Comparison of ENCODE assay signal across 10 cellular contexts in genomic region chr7:18638594-18639452, GRCh38.
DNase-seq lines count a peak whose midpoint lies in the region; ATAC-seq and TF ChIP-seq lines count a peak whose summit lies in the region.
"Had no signal": no experiment of that assay in that cellular context is flagged by ENCODE, and none has a peak within 500 bp of the region (broad histone marks: within the 10 kb centered on the region; RNA-seq: fewer than 3 reads in every experiment).

No MANE protein-coding gene starts in this region.

- no peak for TF ChIP-seq POLR2A in stomach (IDR thresholded peaks at IDR 0.05)

- BruUV-seq in Caco-2 (replicated peaks; lab: Mats Ljungman, UMichigan), result no TSS peak

- no peak for TF ChIP-seq EP300 in stomach (IDR thresholded peaks at IDR 0.05)

- no peak overlapping the region for H3K4me3 ChIP-seq in heart right ventricle
- H3K4me3 ChIP-seq in stomach, result no peak overlapping the region
- no peak overlapping the region for H3K4me3 ChIP-seq in Caco-2 (ENCODE audit: low read depth, low read length)
- H3K4me3 ChIP-seq: A549 had no signal

- CTCF ChIA-PET in Caco-2 (lab: Charles Lee), result no interaction called here

- H3K4me3 Mint-ChIP-seq in T-helper 2 cell treated with Interferon-gamma antibody and Interleukin-4, amounts not matched to agents 5 μg/mL and 100 μg/mL, for 36 hours, result no peak overlapping the region
- no peak overlapping the region for H3K4me3 Mint-ChIP-seq in Caco-2 (ENCODE audit: unreplicated experiment)

- H3K36me3 Mint-ChIP-seq in T-helper 2 cell treated with Interferon-gamma antibody and Interleukin-4, amounts not matched to agents 5 μg/mL and 100 μg/mL, for 36 hours (ENCODE audit: low read depth), result no peaks in the 10 kb centered on the region
- H3K36me3 Mint-ChIP-seq in Caco-2 (ENCODE audit: insufficient read depth, unreplicated experiment), result no peaks in the 10 kb centered on the region

- H3K36me3 ChIP-seq in heart right ventricle (peaks cover 0 to 35% (median 0%) of the 10 kb centered on the region in 9 donors), stomach (no peaks in the 10 kb centered on the region), Caco-2 (ENCODE audit: control insufficient read depth, insufficient read depth, low read length) (no peaks in the 10 kb centered on the region)

- intact Hi-C loops in heart right ventricle (cut with DNase I) (no loop called here), stomach (cut with DNase I; ENCODE audit: low total_unique reads) (no loop called here), Caco-2 (cut with micrococcal nuclease; ENCODE audit: unreplicated experiment) (no loop called here)

- peaks cover 2% of the 10 kb centered on the region for H3K4me1 Mint-ChIP-seq in T-helper 2 cell treated with Interferon-gamma antibody and Interleukin-4, amounts not matched to agents 5 μg/mL and 100 μg/mL, for 36 hours (ENCODE audit: low read depth)
- H3K4me1 Mint-ChIP-seq in Caco-2 (ENCODE audit: low read depth, unreplicated experiment), result no peaks in the 10 kb centered on the region

- POLR2A ChIA-PET in Caco-2 (lab: Charles Lee), result no interaction called here

- no peaks in the 10 kb centered on the region for H3K27me3 Mint-ChIP-seq in T-helper 2 cell treated with Interferon-gamma antibody and Interleukin-4, amounts not matched to agents 5 μg/mL and 100 μg/mL, for 36 hours (ENCODE audit: low read depth)
- no peaks in the 10 kb centered on the region for H3K27me3 Mint-ChIP-seq in Caco-2 (ENCODE audit: insufficient read depth, unreplicated experiment)

- no peak for DNase-seq in activated CD4-positive, CD25-positive, alpha-beta regulatory T cell (lab: John Stamatoyannopoulos, UW)
- DNase-seq in T-helper 2 cell treated with Interferon-gamma antibody and Interleukin-4, amounts not matched to agents 5 μg/mL and 100 μg/mL, for 36 hours (ENCODE audit: low spot score), result peak; percentile 50
- DNase-seq in heart right ventricle, result no peak
- DNase-seq in stomach, result no peak
- no peak for DNase-seq in Caco-2
- DNase-seq in NCI-H2029 (lab: John Stamatoyannopoulos, UW), result no peak
- DNase-seq: activated CD4-positive, alpha-beta T cell treated with anti-CD3 and anti-CD28 coated beads, Interleukin-2, amount 50 U/mL, for 48 hours had no signal

- peak overlapping the region in 2 of 10 donors; percentile 6 to 77 for H3K27ac ChIP-seq in heart right ventricle
- peak overlapping the region in 3 of 5 donors; percentile 48 to 74 (median 54) for H3K27ac ChIP-seq in stomach
- H3K27ac ChIP-seq: A549 had no signal

- H3K9me3 ChIP-seq in heart right ventricle (no peaks in the 10 kb centered on the region), stomach (no peaks in the 10 kb centered on the region), Caco-2 (no peaks in the 10 kb centered on the region)
- H3K9me3 ChIP-seq: A549 had no signal

- no peaks in the 10 kb centered on the region for H3K9me3 Mint-ChIP-seq in T-helper 2 cell treated with Interferon-gamma antibody and Interleukin-4, amounts not matched to agents 5 μg/mL and 100 μg/mL, for 36 hours
- H3K9me3 Mint-ChIP-seq in Caco-2 (ENCODE audit: unreplicated experiment), result no peaks in the 10 kb centered on the region

- TF ChIP-seq CTCF in heart right ventricle (IDR thresholded peaks at IDR 0.05) (no peak), stomach (IDR thresholded peaks at IDR 0.05) (no peak), Caco-2 (IDR thresholded peaks at IDR 0.05; ENCODE audit: insufficient read depth in 1 of 2, low read depth in 1 of 2, low read length in 1 of 2, severe bottlenecking in 1 of 2, unreplicated experiment in 1 of 2) (no peak)

- ATAC-seq in activated CD4-positive, CD25-positive, alpha-beta regulatory T cell treated with anti-CD3 and anti-CD28 coated beads, Interleukin-2, amount 50 U/mL, for 24 hours, result peak; percentile 39 to 69
- peak in 5 of 8 donors; percentile 50 to 82 (median 56) for ATAC-seq in heart right ventricle
- no peak for ATAC-seq in GM21515 (IDR thresholded peaks at IDR 0.05; ENCODE audit: unreplicated experiment)
- ATAC-seq: A549 had no signal

- H3K27me3 ChIP-seq in heart right ventricle (no peaks in the 10 kb centered on the region), stomach (no peaks in the 10 kb centered on the region), Caco-2 (replicated peaks; ENCODE audit: control insufficient read depth, insufficient read depth, low read length) (no peaks in the 10 kb centered on the region)

- peak overlapping the region; percentile 60 for H3K27ac Mint-ChIP-seq in T-helper 2 cell treated with Interferon-gamma antibody and Interleukin-4, amounts not matched to agents 5 μg/mL and 100 μg/mL, for 36 hours
- no peak overlapping the region for H3K27ac Mint-ChIP-seq in Caco-2 (ENCODE audit: unreplicated experiment)

- 51 to 63% methylated on average over 4 of the region's 4 CpGs for WGBS in heart right ventricle, 2 donors
- 44 to 65% (median 55%) methylated on average over 4 of the region's 4 CpGs for WGBS in stomach, 5 donors

- H3K4me1 ChIP-seq in heart right ventricle (peaks cover 0 to 21% (median 10%) of the 10 kb centered on the region in 9 donors), stomach (peaks cover 0 to 14% (median 5%) of the 10 kb centered on the region in 4 donors), Caco-2 (no peaks in the 10 kb centered on the region)
- H3K4me1 ChIP-seq: A549 had no signal
